ENCODE assay signal across 23 cellular contexts in genomic region chr15:33448961-33449611, GRCh38.
A peak's percentile ranks its signal among the peaks of the same experiment; 100 is the strongest.
DNase-seq lines count a peak whose midpoint lies in the region; TF ChIP-seq lines count a peak whose summit lies in the region.
"Had no signal": no experiment of that assay in that cellular context is flagged by ENCODE, and none has a peak within 500 bp of the region (broad histone marks: within the 10 kb centered on the region; RNA-seq: fewer than 3 reads in every experiment).

No MANE protein-coding gene starts in this region.

- peaks cover 13% of the 10 kb centered on the region for H3K27me3 Mint-ChIP-seq in MCF 10A (ENCODE audit: insufficient read depth, unreplicated experiment)
- H3K27me3 Mint-ChIP-seq: activated naive CD4-positive, alpha-beta T cell treated with anti-CD3 and anti-CD28 coated beads, Interleukin-2, amount 10 ng/mL, durations not matched to agents 7 days and 5 days; CD4-positive, CD25-positive, alpha-beta regulatory T cell had no signal

- H3K9me3 ChIP-seq in smooth muscle cell (replicated peaks; ENCODE audit: low read depth) (no peaks in the 10 kb centered on the region), esophagus squamous epithelium (no peaks in the 10 kb centered on the region)

- H3K79me2 ChIP-seq in smooth muscle cell (ENCODE audit: low read depth), result no peaks in the 10 kb centered on the region

- H3K4me1 Mint-ChIP-seq in MCF 10A (ENCODE audit: insufficient read depth, unreplicated experiment), result peaks cover 12% of the 10 kb centered on the region
- H3K4me1 Mint-ChIP-seq: activated naive CD4-positive, alpha-beta T cell treated with anti-CD3 and anti-CD28 coated beads, Interleukin-2, amount 10 ng/mL, durations not matched to agents 7 days and 5 days; CD4-positive, CD25-positive, alpha-beta regulatory T cell had no signal

- no peak for TF ChIP-seq POLR2A in esophagus squamous epithelium (IDR thresholded peaks at IDR 0.05)

- intact Hi-C loops in MCF 10A (cut with micrococcal nuclease) (no loop called here), esophagus squamous epithelium (cut with DNase I) (no loop called here)

- BruUV-seq in MCF 10A (replicated peaks; lab: Mats Ljungman, UMichigan), result no TSS peak

- POLR2A ChIA-PET in MCF 10A (lab: Yijun Ruan, JAX), result no interaction called here

- 83% methylated on average over 9 of the region's 9 CpGs for WGBS in smooth muscle cell (ENCODE audit: low lambda C conversion rate)
- 39 to 80% methylated on average over 6 to 7 of the region's 9 CpGs for WGBS in esophagus squamous epithelium, 2 donors

- no peak overlapping the region for H3K4me3 Mint-ChIP-seq in MCF 10A (ENCODE audit: unreplicated experiment)
- H3K4me3 Mint-ChIP-seq: activated CD8-positive, alpha-beta T cell treated with anti-CD3 and anti-CD28 coated beads for 36 hours; activated naive CD4-positive, alpha-beta T cell treated with anti-CD3 and anti-CD28 coated beads, Interleukin-2, amount 10 ng/mL, durations not matched to agents 7 days and 5 days; activated T-cell treated with anti-CD3 and anti-CD28 coated beads, Interleukin-2, amount 50 U/mL, for 4 hours; CD4-positive, CD25-positive, alpha-beta regulatory T cell; naive thymus-derived CD8-positive, alpha-beta T cell had no signal

- H3K4me3 ChIP-seq in smooth muscle cell, result no peak overlapping the region
- H3K4me3 ChIP-seq in esophagus squamous epithelium, result no peak overlapping the region
- H3K4me3 ChIP-seq: cardiac muscle cell had no signal

- CTCF ChIA-PET in MCF 10A (lab: Yijun Ruan, JAX), result no interaction called here

- DNase-seq in HPDE6-E6E7 (ENCODE audit: extremely low spot score) (peak; percentile 27), MCF 10A (ENCODE audit: unreplicated experiment) (peak; percentile 61), kidney glomerular epithelial cell (lab: John Stamatoyannopoulos, UW) (peak; percentile 49), smooth muscle cell (lab: John Stamatoyannopoulos, UW; ENCODE audit: unreplicated experiment) (no peak), occipital lobe (lab: John Stamatoyannopoulos, UW) (no peak), esophagus squamous epithelium (lab: John Stamatoyannopoulos, UW) (no peak)
- DNase-seq in activated CD4-positive, alpha-beta T cell treated with anti-CD3 and anti-CD28 coated beads, Interleukin-2, amount 50 U/mL, for 48 hours, result no peak
- DNase-seq: activated CD8-positive, alpha-beta T cell treated with anti-CD3 and anti-CD28 coated beads for 36 hours; activated naive CD4-positive, alpha-beta T cell treated with anti-CD3 and anti-CD28 coated beads, Interleukin-2, amount 10 ng/mL, durations not matched to agents 7 days and 5 days; activated T-cell treated with anti-CD3 and anti-CD28 coated beads, Interleukin-2, amount 50 U/mL, for 4 hours; amygdala; CD4-positive, CD25-positive, alpha-beta regulatory T cell; DMS 273 treated with DMSO at 0.1 percent for 48 hours; H7; left cardiac atrium; naive thymus-derived CD8-positive, alpha-beta T cell; NCI-H1417 treated with DMSO at 0.1 percent for 48 hours; NCI-H2107; posterior cingulate gyrus; RPMI8226; T1000 had no signal

- no peak for TF ChIP-seq CTCF in MCF 10A (IDR thresholded peaks at IDR 0.05; ENCODE audit: unreplicated experiment)
- TF ChIP-seq CTCF in smooth muscle cell (IDR thresholded peaks at IDR 0.05; ENCODE audit: borderline replicate concordance, insufficient read depth, poor library complexity, severe bottlenecking), result no peak
- no peak for TF ChIP-seq CTCF in esophagus squamous epithelium (IDR thresholded peaks at IDR 0.05)

- no peaks in the 10 kb centered on the region for H3F3A ChIP-seq in smooth muscle cell (ENCODE audit: low read depth)

- H4K20me1 ChIP-seq in smooth muscle cell (ENCODE audit: low read depth), result no peaks in the 10 kb centered on the region

- H3K36me3 ChIP-seq in smooth muscle cell (ENCODE audit: low read depth) (no peaks in the 10 kb centered on the region), esophagus squamous epithelium (no peaks in the 10 kb centered on the region)
- H3K36me3 ChIP-seq: cardiac muscle cell had no signal

- no peak overlapping the region for H2AFZ ChIP-seq in smooth muscle cell (ENCODE audit: low read depth)

- no peak overlapping the region for H3K27ac Mint-ChIP-seq in MCF 10A (ENCODE audit: low read depth, unreplicated experiment)
- H3K27ac Mint-ChIP-seq: activated CD8-positive, alpha-beta T cell treated with anti-CD3 and anti-CD28 coated beads for 36 hours; activated naive CD4-positive, alpha-beta T cell treated with anti-CD3 and anti-CD28 coated beads, Interleukin-2, amount 10 ng/mL, durations not matched to agents 7 days and 5 days; CD4-positive, CD25-positive, alpha-beta regulatory T cell; naive thymus-derived CD8-positive, alpha-beta T cell had no signal

- H3K9me3 Mint-ChIP-seq in MCF 10A (ENCODE audit: unreplicated experiment), result no peaks in the 10 kb centered on the region
- H3K9me3 Mint-ChIP-seq: activated CD8-positive, alpha-beta T cell treated with anti-CD3 and anti-CD28 coated beads for 36 hours; activated naive CD4-positive, alpha-beta T cell treated with anti-CD3 and anti-CD28 coated beads, Interleukin-2, amount 10 ng/mL, durations not matched to agents 7 days and 5 days; activated T-cell treated with anti-CD3 and anti-CD28 coated beads, Interleukin-2, amount 50 U/mL, for 4 hours had no signal

- H3K27ac ChIP-seq in smooth muscle cell (ENCODE audit: low read depth), result peak overlapping the region; percentile 84
- H3K27ac ChIP-seq in esophagus squamous epithelium, result peak overlapping the region in 2 of 4 donors; percentile 34 to 48
- H3K27ac ChIP-seq: cardiac muscle cell, HL-60 had no signal

- no peaks in the 10 kb centered on the region for H3K27me3 ChIP-seq in smooth muscle cell (ENCODE audit: low read depth)
- no peaks in the 10 kb centered on the region for H3K27me3 ChIP-seq in esophagus squamous epithelium
- H3K27me3 ChIP-seq: cardiac muscle cell had no signal

- no peaks in the 10 kb centered on the region for H3K36me3 Mint-ChIP-seq in MCF 10A (ENCODE audit: insufficient read depth, unreplicated experiment)
- H3K36me3 Mint-ChIP-seq: activated naive CD4-positive, alpha-beta T cell treated with anti-CD3 and anti-CD28 coated beads, Interleukin-2, amount 10 ng/mL, durations not matched to agents 7 days and 5 days; CD4-positive, CD25-positive, alpha-beta regulatory T cell; naive thymus-derived CD8-positive, alpha-beta T cell had no signal

- no peak overlapping the region for H3K9ac ChIP-seq in smooth muscle cell (ENCODE audit: low read depth)

- H3K4me2 ChIP-seq in smooth muscle cell, result no peak overlapping the region

- H3K4me1 ChIP-seq in smooth muscle cell (ENCODE audit: low read depth) (no peaks in the 10 kb centered on the region), esophagus squamous epithelium (peaks cover 3 to 44% (median 15%) of the 10 kb centered on the region in 3 donors)

Comparison
In these comparisons a context has a peak if more than half of its experiments do, and no peak if none do; other contexts are left out.
1. DNase-seq: peak in HPDE6-E6E7 (single experiment), MCF 10A (single experiment) and kidney glomerular epithelial cell (single experiment); none in smooth muscle cell (single experiment), occipital lobe (single experiment), activated CD4-positive, alpha-beta T cell treated with anti-CD3 and anti-CD28 coated beads, Interleukin-2, amount 50 U/mL, for 48 hours (0 of 2) and esophagus squamous epithelium (single experiment).